Comparison of ENCODE assay signal across 28 cellular contexts in genomic region chr2:18506883-18507519, GRCh38.
DNase-seq lines count a peak whose midpoint lies in the region; ATAC-seq lines count a peak whose summit lies in the region.
"Had no signal": no experiment of that assay in that cellular context is flagged by ENCODE, and none has a peak within 500 bp of the region (broad histone marks: within the 10 kb centered on the region; RNA-seq: fewer than 3 reads in every experiment).

No MANE protein-coding gene starts in this region.

- no peak overlapping the region for H3K27ac Mint-ChIP-seq in activated naive CD8-positive, alpha-beta T cell treated with anti-CD3 and anti-CD28 coated beads, Interleukin-2, amount 50 U/mL, for 24 hours
- H3K27ac Mint-ChIP-seq: stimulated activated naive B cell treated with anti-CD40 and anti-IgM and Interleukin-4, amounts not matched to agents 10 μg/mL and 1 μg/mL and 100 μg/mL, for 72 hours had no signal

- DNase-seq in activated naive CD8-positive, alpha-beta T cell treated with anti-CD3 and anti-CD28 coated beads, Interleukin-2, amount 50 U/mL, for 24 hours: no peak
- no peak for DNase-seq in stimulated activated CD4-positive, alpha-beta T cell treated with anti-CD3 and anti-CD28 coated beads, Interleukin-4, amount 100 ng/mL, for 1 hour
- DNase-seq: activated CD4-positive, alpha-beta T cell treated with anti-CD3 and anti-CD28 coated beads, Interleukin-2, amount 50 U/mL, for 48 hours; activated CD4-positive, CD25-positive, alpha-beta regulatory T cell treated with anti-CD3 and anti-CD28 coated beads, Interleukin-2, amount 50 U/mL, for 72 hours; activated naive CD4-positive, alpha-beta T cell treated with Interleukin-2 at 50 U/mL for 16 hours; amygdala; C1 segment of cervical spinal cord; Caco-2; DMS79; dorsolateral prefrontal cortex; foreskin keratinocyte; head of caudate nucleus; left ventricle myocardium inferior; mesendoderm; NCI-H2107; NCI-H748 treated with DMSO at 0.1 percent for 48 hours; pancreas; SJCRH30; stimulated activated CD4-positive, alpha-beta T cell treated with anti-CD3 and anti-CD28 coated beads, Interleukin-15, amount 100 ng/mL, for 24 hours; stimulated activated naive B cell treated with anti-CD40 and anti-IgM and Interleukin-4, amounts not matched to agents 10 μg/mL and 1 μg/mL and 100 μg/mL, for 72 hours; upper lobe of right lung had no signal

- no peaks in the 10 kb centered on the region for H3K36me3 Mint-ChIP-seq in activated naive CD8-positive, alpha-beta T cell treated with anti-CD3 and anti-CD28 coated beads, Interleukin-2, amount 50 U/mL, for 24 hours (ENCODE audit: low read depth)
- H3K36me3 Mint-ChIP-seq: stimulated activated naive B cell treated with anti-CD40 and anti-IgM and Interleukin-4, amounts not matched to agents 10 μg/mL and 1 μg/mL and 100 μg/mL, for 72 hours had no signal

- peak overlapping the region; percentile 47 for H3K4me3 Mint-ChIP-seq in activated naive CD8-positive, alpha-beta T cell treated with anti-CD3 and anti-CD28 coated beads, Interleukin-2, amount 50 U/mL, for 24 hours
- H3K4me3 Mint-ChIP-seq: neural crest cell had no signal

- H3K9me3 Mint-ChIP-seq in activated naive CD8-positive, alpha-beta T cell treated with anti-CD3 and anti-CD28 coated beads, Interleukin-2, amount 50 U/mL, for 24 hours: no peaks in the 10 kb centered on the region
- H3K9me3 Mint-ChIP-seq: neural crest cell; stimulated activated naive B cell treated with anti-CD40 and anti-IgM and Interleukin-4, amounts not matched to agents 10 μg/mL and 1 μg/mL and 100 μg/mL, for 72 hours had no signal

- peaks cover 15% of the 10 kb centered on the region for H3K27me3 Mint-ChIP-seq in activated naive CD8-positive, alpha-beta T cell treated with anti-CD3 and anti-CD28 coated beads, Interleukin-2, amount 50 U/mL, for 24 hours

- H3K4me1 Mint-ChIP-seq in activated naive CD8-positive, alpha-beta T cell treated with anti-CD3 and anti-CD28 coated beads, Interleukin-2, amount 50 U/mL, for 24 hours: peaks cover 2% of the 10 kb centered on the region
- H3K4me1 Mint-ChIP-seq: neural crest cell had no signal

- ATAC-seq in GM19351 (IDR thresholded peaks at IDR 0.05; ENCODE audit: unreplicated experiment) (peak; percentile 96), GM21515 (IDR thresholded peaks at IDR 0.05; ENCODE audit: unreplicated experiment) (peak; percentile 87), HG03095 (IDR thresholded peaks at IDR 0.05; ENCODE audit: unreplicated experiment) (peak; percentile 88), GM21360 (IDR thresholded peaks at IDR 0.05; ENCODE audit: unreplicated experiment) (no peak), HG03159 (IDR thresholded peaks at IDR 0.05; ENCODE audit: unreplicated experiment) (no peak), HG03175 (IDR thresholded peaks at IDR 0.05; ENCODE audit: unreplicated experiment) (no peak)
- peak; percentile 40 for ATAC-seq in activated naive CD8-positive, alpha-beta T cell treated with anti-CD3 and anti-CD28 coated beads, Interleukin-2, amount 50 U/mL, for 24 hours
- ATAC-seq: foreskin keratinocyte, pancreas, upper lobe of right lung had no signal

Comparison
In these comparisons a context has a peak if more than half of its experiments do, and no peak if none do; other contexts are left out.
1. ATAC-seq: peak in GM19351 (single experiment), GM21515 (single experiment), HG03095 (single experiment) and activated naive CD8-positive, alpha-beta T cell treated with anti-CD3 and anti-CD28 coated beads, Interleukin-2, amount 50 U/mL, for 24 hours (single experiment); none in GM21360 (single experiment), HG03159 (single experiment) and HG03175 (single experiment).